Comparison of ENCODE assay signal across 11 cellular contexts in genomic region chr16:1181715-1182671, GRCh38. TPM values are rescaled to one million over a fixed set of nuclear protein-coding genes. Genes with fewer than 3 reads are reported as not detected.
DNase-seq lines count a peak whose midpoint lies in the region; ATAC-seq and TF ChIP-seq lines count a peak whose summit lies in the region.
"Had no signal": no experiment of that assay in that cellular context is flagged by ENCODE, and none has a peak within 500 bp of the region (broad histone marks: within the 10 kb centered on the region; RNA-seq: fewer than 3 reads in every experiment).

No MANE protein-coding gene starts in this region.

- H3K27ac ChIP-seq in PC-9, result no peak overlapping the region

- no peak for TF ChIP-seq CTCF in BE2C (IDR thresholded peaks at IDR 0.05; ENCODE audit: low read depth, low read length)
- TF ChIP-seq CTCF in PC-9 (conservative IDR thresholded peaks at IDR 0.05), result no peak
- TF ChIP-seq CTCF in fibroblast of mammary gland (conservative IDR thresholded peaks at IDR 0.05; ENCODE audit: control insufficient read depth, insufficient read depth, low read depth, low read length), result no peak
- TF ChIP-seq CTCF in osteocyte (IDR thresholded peaks at IDR 0.05), result no peak

- BruUV-seq in PC-9 (replicated peaks; lab: Mats Ljungman, UMichigan), result no TSS peak

- DNase-seq in BE2C, result peak; percentile 71
- DNase-seq in PC-9, result peak in 1 of 2 experiments; percentile 74
- DNase-seq in fibroblast of mammary gland (ENCODE audit: low read depth), result peak; percentile 51
- DNase-seq in osteocyte (ENCODE audit: extremely low spot score, unreplicated experiment), result peak; percentile 96
- no peak for DNase-seq in Kasumi-1 (lab: John Stamatoyannopoulos, UW)
- DNase-seq in activated CD4-positive, alpha-beta T cell treated with anti-CD3 and anti-CD28 coated beads, Interleukin-2, amount 50 U/mL, for 4 hours, result no peak
- DNase-seq: naive thymus-derived CD8-positive, alpha-beta T cell had no signal

- no peaks in the 10 kb centered on the region for H3K9me3 Mint-ChIP-seq in osteocyte (ENCODE audit: unreplicated experiment)
- H3K9me3 Mint-ChIP-seq: naive thymus-derived CD8-positive, alpha-beta T cell had no signal

- H3F3A ChIP-seq in PC-9 (ENCODE audit: insufficient read depth, low read depth), result no peaks in the 10 kb centered on the region

- H3K27ac Mint-ChIP-seq in osteocyte (ENCODE audit: unreplicated experiment), result peak overlapping the region; percentile 88
- H3K27ac Mint-ChIP-seq: activated naive CD8-positive, alpha-beta T cell; naive thymus-derived CD8-positive, alpha-beta T cell had no signal

- H3K79me2 ChIP-seq in PC-9 (ENCODE audit: low read depth), result no peaks in the 10 kb centered on the region

- no peaks in the 10 kb centered on the region for H4K20me1 ChIP-seq in PC-9 (ENCODE audit: insufficient read depth)

- ATAC-seq in GM19395 (IDR thresholded peaks at IDR 0.05; ENCODE audit: unreplicated experiment) (no peak), HG02623 (IDR thresholded peaks at IDR 0.05; ENCODE audit: unreplicated experiment) (no peak)
- ATAC-seq: naive thymus-derived CD8-positive, alpha-beta T cell had no signal

- intact Hi-C loops in PC-9 (cut with micrococcal nuclease; ENCODE audit: unreplicated experiment), result no loop called here

- POLR2A ChIA-PET in PC-9 (lab: Charles Lee; ENCODE audit: unreplicated experiment), result no interaction called here

- peaks cover 29% of the 10 kb centered on the region for H3K4me1 Mint-ChIP-seq in osteocyte (ENCODE audit: unreplicated experiment)
- H3K4me1 Mint-ChIP-seq: naive thymus-derived CD8-positive, alpha-beta T cell had no signal

- H3K4me2 ChIP-seq in PC-9, result peak overlapping the region; percentile 67

- H3K36me3 Mint-ChIP-seq in osteocyte (ENCODE audit: unreplicated experiment), result no peaks in the 10 kb centered on the region
- H3K36me3 Mint-ChIP-seq: activated naive CD8-positive, alpha-beta T cell; naive thymus-derived CD8-positive, alpha-beta T cell had no signal

- H3K9me2 ChIP-seq in PC-9 (ENCODE audit: insufficient read depth), result no peaks in the 10 kb centered on the region

- H3K4me3 ChIP-seq in BE2C (ENCODE audit: low read depth, low read length) (peak overlapping the region; percentile 31; the same call in 1 of the 2 replicates), PC-9 (no peak overlapping the region), fibroblast of mammary gland (ENCODE audit: control insufficient read depth, low read depth, low read length) (no peak overlapping the region)
- H3K4me3 ChIP-seq: tibial nerve had no signal

- H3K27me3 ChIP-seq in BE2C, result no peaks in the 10 kb centered on the region
- peaks cover 68% of the 10 kb centered on the region for H3K27me3 ChIP-seq in PC-9 (ENCODE audit: insufficient read depth, low read depth)

- peaks cover 13% of the 10 kb centered on the region for H3K4me1 ChIP-seq in BE2C
- peaks cover 6% of the 10 kb centered on the region; the same call in 1 of the 2 replicates for H3K4me1 ChIP-seq in PC-9 (replicated peaks; ENCODE audit: insufficient read depth)

- no peaks in the 10 kb centered on the region; the same call in 1 of the 2 replicates for H3K9me3 ChIP-seq in BE2C
- H3K9me3 ChIP-seq in PC-9 (ENCODE audit: insufficient read depth, low read depth), result no peaks in the 10 kb centered on the region
- H3K9me3 ChIP-seq: tibial nerve had no signal

- H2AFZ ChIP-seq in PC-9, result no peak overlapping the region

- no peak overlapping the region for H3K4me3 Mint-ChIP-seq in osteocyte (ENCODE audit: unreplicated experiment)
- H3K4me3 Mint-ChIP-seq: activated naive CD8-positive, alpha-beta T cell; naive thymus-derived CD8-positive, alpha-beta T cell had no signal

- CTCF ChIA-PET in PC-9 (lab: Charles Lee), result no interaction called here

- H3K27me3 Mint-ChIP-seq in osteocyte (ENCODE audit: unreplicated experiment), result no peaks in the 10 kb centered on the region
- H3K27me3 Mint-ChIP-seq: activated naive CD8-positive, alpha-beta T cell had no signal

- no peaks in the 10 kb centered on the region for H3K36me3 ChIP-seq in BE2C
- no peaks in the 10 kb centered on the region for H3K36me3 ChIP-seq in PC-9 (ENCODE audit: low read depth)
- H3K36me3 ChIP-seq: tibial nerve had no signal

RNA-seq across cellular contexts. Expression of gene CACNA1H, which starts 29.1 kb away (rescaled TPM):
- 3.6 TPM for polyA plus RNA-seq in BE2C (2012; ENCODE audit: insufficient read depth, insufficient read length, low read depth)
- total RNA-seq in PC-9 (2021) (0.08 TPM in 1 of 2 replicates, not detected in the other), osteocyte (21.2 and 21.3 TPM in 2 replicates)

RNA-seq across cellular contexts. Expression of gene TPSG1, which starts 43.1 kb away (rescaled TPM):
- polyA plus RNA-seq in BE2C (2012; ENCODE audit: insufficient read depth, insufficient read length, low read depth), result not detected
- total RNA-seq in PC-9 (2021) (not detected in 2 replicates), osteocyte (not detected in 2 replicates)
- total RNA-seq: naive thymus-derived CD8-positive, alpha-beta T cell had no signal
- polyA plus RNA-seq: naive thymus-derived CD8-positive, alpha-beta T cell had no signal

RNA-seq across cellular contexts. Expression of gene TPSB2, which starts 48.0 kb away (rescaled TPM):
- not detected for polyA plus RNA-seq in BE2C (2012; ENCODE audit: insufficient read depth, insufficient read length, low read depth)
- total RNA-seq in PC-9 (2021) (not detected in 2 replicates), osteocyte (not detected in 2 replicates)
- total RNA-seq: naive thymus-derived CD8-positive, alpha-beta T cell had no signal
- polyA plus RNA-seq: naive thymus-derived CD8-positive, alpha-beta T cell had no signal

RNA-seq across cellular contexts. Expression of gene TPSAB1, which starts 58.5 kb away (rescaled TPM):
- not detected for polyA plus RNA-seq in BE2C (2012; ENCODE audit: insufficient read depth, insufficient read length, low read depth)
- total RNA-seq in PC-9 (2021) (not detected in 2 replicates), osteocyte (not detected in 2 replicates)
- total RNA-seq: naive thymus-derived CD8-positive, alpha-beta T cell had no signal
- polyA plus RNA-seq: naive thymus-derived CD8-positive, alpha-beta T cell had no signal

Comparison
In these comparisons a context has a peak if more than half of its experiments do, and no peak if none do; other contexts are left out.
1. DNase-seq: peak in BE2C (single experiment), fibroblast of mammary gland (single experiment) and osteocyte (single experiment); none in Kasumi-1 (0 of 2) and activated CD4-positive, alpha-beta T cell treated with anti-CD3 and anti-CD28 coated beads, Interleukin-2, amount 50 U/mL, for 4 hours (0 of 2).
2. RNA of gene CACNA1H, which starts 29.1 kb away (total RNA-seq): 21.2 to 21.3 TPM in osteocyte; 0.08 TPM in PC-9; every median in the first group is over 10 times any median in the second.